ENCODE assay signal across 8 cellular contexts in genomic region chr1:32964461-32965250, GRCh38. TPM values are rescaled to one million over a fixed set of nuclear protein-coding genes. Genes with fewer than 3 reads are reported as not detected.
DNase-seq lines count a peak whose midpoint lies in the region; ATAC-seq and TF ChIP-seq lines count a peak whose summit lies in the region.

TSS of gene RNF19B (minus strand) at chr1:32964809. CDS start at chr1:32964685, 124 bp downstream.

- H3K4me1 Mint-ChIP-seq in chondrocyte (ENCODE audit: low read depth): peaks cover 44% of the 10 kb centered on the region

- peak; percentile 99 for TF ChIP-seq POLR2A in GM19099 (IDR thresholded peaks at IDR 0.05; ENCODE audit: extremely low read depth, insufficient read length, low read depth)

- peak; percentile 99 for DNase-seq in AG20443 (ENCODE audit: low spot score)
- peak; percentile 99 for DNase-seq in NCI-H510A treated with DMSO at 0.1 percent for 48 hours (lab: John Stamatoyannopoulos, UW)
- DNase-seq in activated CD4-positive, alpha-beta T cell treated with anti-CD3 and anti-CD28 coated beads for 24 hours (ENCODE audit: low read depth in 2 of 2): peak; percentile 91 to 93
- DNase-seq in chondrocyte (ENCODE audit: low spot score): peak; percentile 97
- peak; percentile 92 for DNase-seq in kidney glomerular epithelial cell (lab: John Stamatoyannopoulos, UW)
- peak; percentile 89 to 91 for DNase-seq in stimulated activated CD4-positive, alpha-beta T cell treated with anti-CD3 and anti-CD28 coated beads, Interleukin-1b, Interleukin-23, amount 100 ng/mL, for 1 hour (ENCODE audit: low read depth in 2 of 2)

- peak within 1 kb of the TSS; percentile 87 for H3K27ac Mint-ChIP-seq in chondrocyte (ENCODE audit: unreplicated experiment)

- no peaks in the 10 kb centered on the region for H3K9me3 Mint-ChIP-seq in chondrocyte (ENCODE audit: low read depth)

- ATAC-seq in HG03432 (IDR thresholded peaks at IDR 0.05; ENCODE audit: unreplicated experiment): peak; percentile 82

- H3K27me3 Mint-ChIP-seq in chondrocyte (ENCODE audit: low read depth): no peaks in the 10 kb centered on the region

- peak within 1 kb of the TSS; percentile 82 for H3K4me3 Mint-ChIP-seq in chondrocyte (ENCODE audit: unreplicated experiment)

- H3K36me3 Mint-ChIP-seq in chondrocyte (ENCODE audit: low read depth): no peaks in the 10 kb centered on the region

- peak; percentile 20 for TF ChIP-seq CTCF in chondrocyte (IDR thresholded peaks at IDR 0.05)

RNA-seq across cellular contexts. Expression of gene RNF19B, which starts in this region (rescaled TPM):
- total RNA-seq in chondrocyte: 15.5 to 17.6 TPM (median 17.4 TPM) in 3 replicates

Comparison
In these comparisons a context has a peak if more than half of its experiments do, and no peak if none do; other contexts are left out.
1. Peak in every context shown above with its lines: DNase-seq and ATAC-seq.